1 cellular context compared by ENCODE assay signal in the genomic region with DNA sequence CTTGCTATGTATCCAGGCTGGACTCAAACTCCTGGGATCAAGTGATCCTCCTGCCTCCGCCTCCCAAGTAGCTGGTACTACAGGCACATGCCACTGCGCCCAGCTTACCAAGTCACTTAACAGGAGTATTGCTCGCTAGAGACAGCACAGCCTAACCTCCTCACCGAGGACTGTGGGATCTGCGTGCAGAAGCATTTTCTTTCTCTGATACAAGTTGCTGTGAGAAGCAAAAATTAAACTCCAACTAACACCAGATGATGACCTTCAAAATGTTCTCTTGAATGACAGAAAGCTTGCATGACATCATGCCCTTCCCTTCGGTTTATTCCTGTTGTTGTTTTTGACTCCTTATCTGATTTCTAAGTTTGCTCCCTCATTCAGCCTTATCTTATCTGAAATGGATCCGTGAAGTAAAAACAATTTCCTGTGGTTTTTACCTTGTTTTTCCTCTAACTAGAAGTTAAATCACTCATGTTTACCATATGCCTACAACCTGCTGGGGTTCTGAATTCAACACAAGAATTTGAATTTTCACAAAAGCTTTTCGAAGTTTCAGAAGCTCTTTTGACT.
TF ChIP-seq lines count a peak whose summit lies in the region.

No MANE protein-coding gene starts in this region.

TF ChIP-seq in HepG2, 621 proteins besides CTCF, POLR2A, EP300 and RAD21 (continued from another document and continues in another):
- TF ChIP-seq, protein P1, sequence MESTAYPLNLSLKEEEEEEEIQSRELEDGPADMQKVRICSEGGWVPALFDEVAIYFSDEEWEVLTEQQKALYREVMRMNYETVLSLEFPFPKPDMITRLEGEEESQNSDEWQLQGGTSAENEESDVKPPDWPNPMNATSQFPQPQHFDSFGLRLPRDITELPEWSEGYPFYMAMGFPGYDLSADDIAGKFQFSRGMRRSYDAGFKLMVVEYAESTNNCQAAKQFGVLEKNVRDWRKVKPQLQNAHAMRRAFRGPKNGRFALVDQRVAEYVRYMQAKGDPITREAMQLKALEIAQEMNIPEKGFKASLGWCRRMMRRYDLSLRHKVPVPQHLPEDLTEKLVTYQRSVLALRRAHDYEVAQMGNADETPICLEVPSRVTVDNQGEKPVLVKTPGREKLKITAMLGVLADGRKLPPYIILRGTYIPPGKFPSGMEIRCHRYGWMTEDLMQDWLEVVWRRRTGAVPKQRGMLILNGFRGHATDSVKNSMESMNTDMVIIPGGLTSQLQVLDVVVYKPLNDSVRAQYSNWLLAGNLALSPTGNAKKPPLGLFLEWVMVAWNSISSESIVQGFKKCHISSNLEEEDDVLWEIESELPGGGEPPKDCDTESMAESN (CRISPR knock-in tag; conservative IDR thresholded peaks at IDR 0.05) = 0 out of 2 replicates have a peak, but pooled peaks have one; percentile 5
- TF ChIP-seq, protein P2, sequence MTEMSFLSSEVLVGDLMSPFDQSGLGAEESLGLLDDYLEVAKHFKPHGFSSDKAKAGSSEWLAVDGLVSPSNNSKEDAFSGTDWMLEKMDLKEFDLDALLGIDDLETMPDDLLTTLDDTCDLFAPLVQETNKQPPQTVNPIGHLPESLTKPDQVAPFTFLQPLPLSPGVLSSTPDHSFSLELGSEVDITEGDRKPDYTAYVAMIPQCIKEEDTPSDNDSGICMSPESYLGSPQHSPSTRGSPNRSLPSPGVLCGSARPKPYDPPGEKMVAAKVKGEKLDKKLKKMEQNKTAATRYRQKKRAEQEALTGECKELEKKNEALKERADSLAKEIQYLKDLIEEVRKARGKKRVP (CRISPR knock-in tag; IDR thresholded peaks at IDR 0.05) = no peak
- TF ChIP-seq ZNF441 (CRISPR knock-in tag; IDR thresholded peaks at IDR 0.05; ENCODE audit: borderline replicate concordance) (no peak), SNAPC5 (CRISPR knock-in tag; IDR thresholded peaks at IDR 0.05; ENCODE audit: borderline replicate concordance) (no peak), MEIS1 (CRISPR knock-in tag; IDR thresholded peaks at IDR 0.05; ENCODE audit: borderline replicate concordance) (no peak), ZNF143 (CRISPR knock-in tag; IDR thresholded peaks at IDR 0.05) (no peak), ZNF121 (CRISPR knock-in tag; IDR thresholded peaks at IDR 0.05) (0 out of 2 replicates have a peak, but pooled peaks have one; percentile 7), KDM3A (CRISPR knock-in tag; IDR thresholded peaks at IDR 0.05; ENCODE audit: low read depth) (no peak), SOX5 (CRISPR knock-in tag; IDR thresholded peaks at IDR 0.05; ENCODE audit: borderline replicate concordance) (peak; percentile 70; the same call in 1 of the 2 replicates), FOXP4 (CRISPR knock-in tag; IDR thresholded peaks at IDR 0.05) (peak; percentile 86), ELF3 (CRISPR knock-in tag; IDR thresholded peaks at IDR 0.05) (0 out of 2 replicates have a peak, but pooled peaks have one; percentile 40), HMG20B (CRISPR knock-in tag; conservative IDR thresholded peaks at IDR 0.05) (no peak), ZNF547 (CRISPR knock-in tag; IDR thresholded peaks at IDR 0.05) (no peak), SMAD3 (CRISPR knock-in tag; IDR thresholded peaks at IDR 0.05) (no peak), ZNF430 (CRISPR knock-in tag; IDR thresholded peaks at IDR 0.05) (no peak), ZBTB38 (CRISPR knock-in tag; IDR thresholded peaks at IDR 0.05) (peak; percentile 88), ZIK1 (CRISPR knock-in tag; IDR thresholded peaks at IDR 0.05; ENCODE audit: borderline replicate concordance, low read depth) (no peak), TFE3 (CRISPR knock-in tag; IDR thresholded peaks at IDR 0.05) (0 out of 2 replicates have a peak, but pooled peaks have one; percentile 24), MED1 (CRISPR knock-in tag; IDR thresholded peaks at IDR 0.05) (peak; percentile 85), ZNF235 (CRISPR knock-in tag; IDR thresholded peaks at IDR 0.05; ENCODE audit: borderline replicate concordance) (no peak), ESRRA (CRISPR knock-in tag; IDR thresholded peaks at IDR 0.05; ENCODE audit: low read depth) (peak; percentile 34; the same call in 1 of the 2 replicates), ZEB1 (IDR thresholded peaks at IDR 0.05; ENCODE audit: insufficient replicate concordance, low read depth) (no peak), ZNF780A (CRISPR knock-in tag; IDR thresholded peaks at IDR 0.05) (no peak), CREBL2 (CRISPR knock-in tag; IDR thresholded peaks at IDR 0.05; ENCODE audit: borderline replicate concordance) (no peak), SAP130 (CRISPR knock-in tag; IDR thresholded peaks at IDR 0.05; ENCODE audit: low read depth) (peak; percentile 20; the same call in 1 of the 2 replicates), ZNF367 (CRISPR knock-in tag; IDR thresholded peaks at IDR 0.05; ENCODE audit: borderline replicate concordance) (no peak), KLF11 (CRISPR knock-in tag; IDR thresholded peaks at IDR 0.05) (no peak), NCOA2 (CRISPR knock-in tag; IDR thresholded peaks at IDR 0.05) (peak; percentile 49), FOXP1 (IDR thresholded peaks at IDR 0.05) (no peak), FOXP1 (CRISPR knock-in tag; IDR thresholded peaks at IDR 0.05) (peak; percentile 72; the same call in 1 of the 2 replicates), GATAD2A (CRISPR knock-in tag; IDR thresholded peaks at IDR 0.05) (peak; percentile 41; the same call in 1 of the 2 replicates), ZNF543 (CRISPR knock-in tag; IDR thresholded peaks at IDR 0.05) (no peak), SOX13 (IDR thresholded peaks at IDR 0.05) (no peak), SOX13 (CRISPR knock-in tag; conservative IDR thresholded peaks at IDR 0.05 in 1 of 2, IDR thresholded peaks at IDR 0.05 in 1 of 2) (peak in 1 of 2 experiments; percentile 57; a peak in 1 of 4 replicates), MIER3 (CRISPR knock-in tag; IDR thresholded peaks at IDR 0.05; ENCODE audit: borderline replicate concordance) (no peak)
- TF ChIP-seq, protein P3, sequence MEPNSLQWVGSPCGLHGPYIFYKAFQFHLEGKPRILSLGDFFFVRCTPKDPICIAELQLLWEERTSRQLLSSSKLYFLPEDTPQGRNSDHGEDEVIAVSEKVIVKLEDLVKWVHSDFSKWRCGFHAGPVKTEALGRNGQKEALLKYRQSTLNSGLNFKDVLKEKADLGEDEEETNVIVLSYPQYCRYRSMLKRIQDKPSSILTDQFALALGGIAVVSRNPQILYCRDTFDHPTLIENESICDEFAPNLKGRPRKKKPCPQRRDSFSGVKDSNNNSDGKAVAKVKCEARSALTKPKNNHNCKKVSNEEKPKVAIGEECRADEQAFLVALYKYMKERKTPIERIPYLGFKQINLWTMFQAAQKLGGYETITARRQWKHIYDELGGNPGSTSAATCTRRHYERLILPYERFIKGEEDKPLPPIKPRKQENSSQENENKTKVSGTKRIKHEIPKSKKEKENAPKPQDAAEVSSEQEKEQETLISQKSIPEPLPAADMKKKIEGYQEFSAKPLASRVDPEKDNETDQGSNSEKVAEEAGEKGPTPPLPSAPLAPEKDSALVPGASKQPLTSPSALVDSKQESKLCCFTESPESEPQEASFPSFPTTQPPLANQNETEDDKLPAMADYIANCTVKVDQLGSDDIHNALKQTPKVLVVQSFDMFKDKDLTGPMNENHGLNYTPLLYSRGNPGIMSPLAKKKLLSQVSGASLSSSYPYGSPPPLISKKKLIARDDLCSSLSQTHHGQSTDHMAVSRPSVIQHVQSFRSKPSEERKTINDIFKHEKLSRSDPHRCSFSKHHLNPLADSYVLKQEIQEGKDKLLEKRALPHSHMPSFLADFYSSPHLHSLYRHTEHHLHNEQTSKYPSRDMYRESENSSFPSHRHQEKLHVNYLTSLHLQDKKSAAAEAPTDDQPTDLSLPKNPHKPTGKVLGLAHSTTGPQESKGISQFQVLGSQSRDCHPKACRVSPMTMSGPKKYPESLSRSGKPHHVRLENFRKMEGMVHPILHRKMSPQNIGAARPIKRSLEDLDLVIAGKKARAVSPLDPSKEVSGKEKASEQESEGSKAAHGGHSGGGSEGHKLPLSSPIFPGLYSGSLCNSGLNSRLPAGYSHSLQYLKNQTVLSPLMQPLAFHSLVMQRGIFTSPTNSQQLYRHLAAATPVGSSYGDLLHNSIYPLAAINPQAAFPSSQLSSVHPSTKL (CRISPR knock-in tag; IDR thresholded peaks at IDR 0.05) = peak; percentile 19; the same call in 1 of the 2 replicates
- TF ChIP-seq, protein P4, sequence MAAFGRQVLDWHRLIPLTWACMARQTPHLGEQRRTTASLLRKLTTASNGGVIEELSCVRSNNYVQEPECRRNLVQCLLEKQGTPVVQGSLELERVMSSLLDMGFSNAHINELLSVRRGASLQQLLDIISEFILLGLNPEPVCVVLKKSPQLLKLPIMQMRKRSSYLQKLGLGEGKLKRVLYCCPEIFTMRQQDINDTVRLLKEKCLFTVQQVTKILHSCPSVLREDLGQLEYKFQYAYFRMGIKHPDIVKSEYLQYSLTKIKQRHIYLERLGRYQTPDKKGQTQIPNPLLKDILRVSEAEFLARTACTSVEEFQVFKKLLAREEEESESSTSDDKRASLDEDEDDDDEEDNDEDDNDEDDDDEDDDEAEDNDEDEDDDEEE (CRISPR knock-in tag; IDR thresholded peaks at IDR 0.05) = no peak
- TF ChIP-seq, protein P5, sequence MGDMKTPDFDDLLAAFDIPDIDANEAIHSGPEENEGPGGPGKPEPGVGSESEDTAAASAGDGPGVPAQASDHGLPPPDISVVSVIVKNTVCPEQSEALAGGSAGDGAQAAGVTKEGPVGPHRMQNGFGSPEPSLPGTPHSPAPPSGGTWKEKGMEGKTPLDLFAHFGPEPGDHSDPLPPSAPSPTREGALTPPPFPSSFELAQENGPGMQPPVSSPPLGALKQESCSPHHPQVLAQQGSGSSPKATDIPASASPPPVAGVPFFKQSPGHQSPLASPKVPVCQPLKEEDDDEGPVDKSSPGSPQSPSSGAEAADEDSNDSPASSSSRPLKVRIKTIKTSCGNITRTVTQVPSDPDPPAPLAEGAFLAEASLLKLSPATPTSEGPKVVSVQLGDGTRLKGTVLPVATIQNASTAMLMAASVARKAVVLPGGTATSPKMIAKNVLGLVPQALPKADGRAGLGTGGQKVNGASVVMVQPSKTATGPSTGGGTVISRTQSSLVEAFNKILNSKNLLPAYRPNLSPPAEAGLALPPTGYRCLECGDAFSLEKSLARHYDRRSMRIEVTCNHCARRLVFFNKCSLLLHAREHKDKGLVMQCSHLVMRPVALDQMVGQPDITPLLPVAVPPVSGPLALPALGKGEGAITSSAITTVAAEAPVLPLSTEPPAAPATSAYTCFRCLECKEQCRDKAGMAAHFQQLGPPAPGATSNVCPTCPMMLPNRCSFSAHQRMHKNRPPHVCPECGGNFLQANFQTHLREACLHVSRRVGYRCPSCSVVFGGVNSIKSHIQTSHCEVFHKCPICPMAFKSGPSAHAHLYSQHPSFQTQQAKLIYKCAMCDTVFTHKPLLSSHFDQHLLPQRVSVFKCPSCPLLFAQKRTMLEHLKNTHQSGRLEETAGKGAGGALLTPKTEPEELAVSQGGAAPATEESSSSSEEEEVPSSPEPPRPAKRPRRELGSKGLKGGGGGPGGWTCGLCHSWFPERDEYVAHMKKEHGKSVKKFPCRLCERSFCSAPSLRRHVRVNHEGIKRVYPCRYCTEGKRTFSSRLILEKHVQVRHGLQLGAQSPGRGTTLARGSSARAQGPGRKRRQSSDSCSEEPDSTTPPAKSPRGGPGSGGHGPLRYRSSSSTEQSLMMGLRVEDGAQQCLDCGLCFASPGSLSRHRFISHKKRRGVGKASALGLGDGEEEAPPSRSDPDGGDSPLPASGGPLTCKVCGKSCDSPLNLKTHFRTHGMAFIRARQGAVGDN (CRISPR knock-in tag; IDR thresholded peaks at IDR 0.05) = peak; percentile 38
- TF ChIP-seq, protein P6, sequence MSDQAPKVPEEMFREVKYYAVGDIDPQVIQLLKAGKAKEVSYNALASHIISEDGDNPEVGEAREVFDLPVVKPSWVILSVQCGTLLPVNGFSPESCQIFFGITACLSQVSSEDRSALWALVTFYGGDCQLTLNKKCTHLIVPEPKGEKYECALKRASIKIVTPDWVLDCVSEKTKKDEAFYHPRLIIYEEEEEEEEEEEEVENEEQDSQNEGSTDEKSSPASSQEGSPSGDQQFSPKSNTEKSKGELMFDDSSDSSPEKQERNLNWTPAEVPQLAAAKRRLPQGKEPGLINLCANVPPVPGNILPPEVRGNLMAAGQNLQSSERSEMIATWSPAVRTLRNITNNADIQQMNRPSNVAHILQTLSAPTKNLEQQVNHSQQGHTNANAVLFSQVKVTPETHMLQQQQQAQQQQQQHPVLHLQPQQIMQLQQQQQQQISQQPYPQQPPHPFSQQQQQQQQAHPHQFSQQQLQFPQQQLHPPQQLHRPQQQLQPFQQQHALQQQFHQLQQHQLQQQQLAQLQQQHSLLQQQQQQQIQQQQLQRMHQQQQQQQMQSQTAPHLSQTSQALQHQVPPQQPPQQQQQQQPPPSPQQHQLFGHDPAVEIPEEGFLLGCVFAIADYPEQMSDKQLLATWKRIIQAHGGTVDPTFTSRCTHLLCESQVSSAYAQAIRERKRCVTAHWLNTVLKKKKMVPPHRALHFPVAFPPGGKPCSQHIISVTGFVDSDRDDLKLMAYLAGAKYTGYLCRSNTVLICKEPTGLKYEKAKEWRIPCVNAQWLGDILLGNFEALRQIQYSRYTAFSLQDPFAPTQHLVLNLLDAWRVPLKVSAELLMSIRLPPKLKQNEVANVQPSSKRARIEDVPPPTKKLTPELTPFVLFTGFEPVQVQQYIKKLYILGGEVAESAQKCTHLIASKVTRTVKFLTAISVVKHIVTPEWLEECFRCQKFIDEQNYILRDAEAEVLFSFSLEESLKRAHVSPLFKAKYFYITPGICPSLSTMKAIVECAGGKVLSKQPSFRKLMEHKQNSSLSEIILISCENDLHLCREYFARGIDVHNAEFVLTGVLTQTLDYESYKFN (CRISPR knock-in tag; conservative IDR thresholded peaks at IDR 0.05) = peak; percentile 71
